In genomic region chr2:218218409-218219185, GRCh38 we compare ENCODE assay signal across 8 cellular contexts. TPM values are rescaled to one million over a fixed set of nuclear protein-coding genes. Genes with fewer than 3 reads are reported as not detected.
DNase-seq lines count a peak whose midpoint lies in the region; ATAC-seq, FAIRE-seq and TF ChIP-seq lines count a peak whose summit lies in the region.

No MANE protein-coding gene starts in this region.

- peak overlapping the region; percentile 86 to 95 (median 93) for H3K27ac Mint-ChIP-seq in nephron

- H3K79me2 ChIP-seq in OCI-LY7 (ENCODE audit: insufficient read depth, low read depth, low read length) = peaks cover 69% of the 10 kb centered on the region

- no peak overlapping the region for H2AFZ ChIP-seq in OCI-LY7 (ENCODE audit: low read length)

- H3K27me3 Mint-ChIP-seq in nephron (ENCODE audit: low read depth) = peaks cover 6% of the 10 kb centered on the region

- peaks cover 46% of the 10 kb centered on the region for H3K4me1 Mint-ChIP-seq in nephron

- H3K36me3 Mint-ChIP-seq in nephron (ENCODE audit: low read depth) = peaks cover 14% of the 10 kb centered on the region

- no peaks in the 10 kb centered on the region for H3K9me3 ChIP-seq in OCI-LY7 (ENCODE audit: low read length)

- peak overlapping the region; percentile 91 for H3K4me2 ChIP-seq in OCI-LY7 (ENCODE audit: low read length)

- H3K4me3 ChIP-seq in OCI-LY7 (ENCODE audit: low read depth, low read length, poor library complexity, severe bottlenecking) (peak overlapping the region; percentile 90), choroid plexus epithelial cell (ENCODE audit: low read depth, low read length) (peak overlapping the region; percentile 97)

- peak overlapping the region; percentile 92 for H3K27ac ChIP-seq in OCI-LY7 (ENCODE audit: low read depth, low read length, poor library complexity, severe bottlenecking)

- peaks cover 50% of the 10 kb centered on the region for H3K36me3 ChIP-seq in OCI-LY7 (ENCODE audit: insufficient read depth, low read length)

- H3K4me3 Mint-ChIP-seq in nephron = peak overlapping the region; percentile 93

- intact Hi-C loops in OCI-LY7 (cut with micrococcal nuclease; ENCODE audit: unreplicated experiment) = loop anchor here (2.0 to 5.0 kb wide), 5 partner anchors 38 to 349 kb away; partner anchors contain the start of genes AAMP, CNOT9, CTDSP1 and PNKD

- no peaks in the 10 kb centered on the region for H3K9me3 Mint-ChIP-seq in nephron

- no peak for FAIRE-seq in RCC 7860 (lab: Jason Lieb, UNC)

- POLR2A ChIA-PET in OCI-LY7 (lab: Charles Lee) = interaction anchor here (0.6 to 8.8 kb wide), 10 partner anchors 10 to 316 kb away, joined by 3 to 143 read pairs (median 4); partner anchors contain the start of genes AAMP and PNKD

- peak; percentile 39 for ATAC-seq in HG02763 (IDR thresholded peaks at IDR 0.05; ENCODE audit: unreplicated experiment)

- BruUV-seq in OCI-LY7 (replicated peaks; lab: Mats Ljungman, UMichigan) = TSS peak; percentile 67

- peak; percentile 68 for DNase-seq in activated effector memory CD4-positive, alpha-beta T cell treated with anti-CD3 and anti-CD28 coated beads, Interleukin-2, amount 50 U/mL, for 16 hours
- DNase-seq in activated effector memory CD4-positive, alpha-beta T cell treated with Interleukin-2 at 50 U/mL for 16 hours = no peak
- peak; percentile 77 for DNase-seq in OCI-LY7 (ENCODE audit: low spot score)
- no peak for DNase-seq in choroid plexus epithelial cell (ENCODE audit: low read depth)
- no peak for DNase-seq in NCI-H2029 treated with DMSO at 0.1 percent for 48 hours (lab: John Stamatoyannopoulos, UW)
- DNase-seq in RCC 7860 (ENCODE audit: low spot score) = no peak

- H3K9me2 ChIP-seq in OCI-LY7 (ENCODE audit: insufficient read depth, low read length) = no peaks in the 10 kb centered on the region

- TF ChIP-seq CTCF in OCI-LY7 (conservative IDR thresholded peaks at IDR 0.05; ENCODE audit: low read length) (no peak), choroid plexus epithelial cell (conservative IDR thresholded peaks at IDR 0.05; ENCODE audit: low read depth, low read length) (no peak), nephron (IDR thresholded peaks at IDR 0.05; ENCODE audit: unreplicated experiment in 3 of 3) (no peak)

- H4K20me1 ChIP-seq in OCI-LY7 (ENCODE audit: insufficient read depth, low read length) = peaks cover 37% of the 10 kb centered on the region

- peaks cover 50% of the 10 kb centered on the region for H3K4me1 ChIP-seq in OCI-LY7 (ENCODE audit: insufficient read depth, low read length, poor library complexity, severe bottlenecking)

- CTCF ChIA-PET in OCI-LY7 (lab: Charles Lee; ENCODE audit: unreplicated experiment) = interaction anchor here (1.8 kb wide), 1 partner anchor 11 kb away, joined by 5 read pairs; no protein-coding TSS in a partner anchor

RNA-seq across cellular contexts. Expression of gene ARPC2, which starts 1.6 kb away (rescaled TPM):
- 257 and 264 TPM in 2 replicates for total RNA-seq in OCI-LY7 (2014; rRNA removed; shearing (Covaris generic))
- 512 and 545 TPM in 2 replicates for total RNA-seq in OCI-LY7 (2022)

RNA-seq across cellular contexts. Expression of gene GPBAR1, which starts 42.2 kb away (rescaled TPM):
- 0.22 TPM in 1 of 2 replicates, not detected in the other for total RNA-seq in OCI-LY7 (2014; rRNA removed; shearing (Covaris generic))
- 0.40 and 0.44 TPM in 2 replicates for total RNA-seq in OCI-LY7 (2022)

RNA-seq across cellular contexts. Expression of gene AAMP, which starts 51.3 kb away (rescaled TPM):
- 97.0 and 136 TPM in 2 replicates for total RNA-seq in OCI-LY7 (2014; rRNA removed; shearing (Covaris generic))
- total RNA-seq in OCI-LY7 (2022) = 59.7 and 68.7 TPM in 2 replicates

RNA-seq across cellular contexts. Expression of gene PNKD, which starts 51.7 kb away (rescaled TPM):
- 65.9 and 66.3 TPM in 2 replicates for total RNA-seq in OCI-LY7 (2014; rRNA removed; shearing (Covaris generic))
- total RNA-seq in OCI-LY7 (2022) = 62.2 and 74.5 TPM in 2 replicates

RNA-seq across cellular contexts. Expression of gene CXCR1, which starts 51.8 kb away (rescaled TPM):
- total RNA-seq in OCI-LY7 (2014; rRNA removed; shearing (Covaris generic)) = not detected in 2 replicates
- not detected in 2 replicates for total RNA-seq in OCI-LY7 (2022)

Comparison
In these comparisons a context has a peak if more than half of its experiments do, and no peak if none do; other contexts are left out.
1. DNase-seq: peak in activated effector memory CD4-positive, alpha-beta T cell treated with anti-CD3 and anti-CD28 coated beads, Interleukin-2, amount 50 U/mL, for 16 hours (single experiment) and OCI-LY7 (single experiment); none in activated effector memory CD4-positive, alpha-beta T cell treated with Interleukin-2 at 50 U/mL for 16 hours (single experiment), choroid plexus epithelial cell (single experiment), NCI-H2029 treated with DMSO at 0.1 percent for 48 hours (single experiment) and RCC 7860 (single experiment).